ENCODE assay signal across 8 cellular contexts in the genomic region with DNA sequence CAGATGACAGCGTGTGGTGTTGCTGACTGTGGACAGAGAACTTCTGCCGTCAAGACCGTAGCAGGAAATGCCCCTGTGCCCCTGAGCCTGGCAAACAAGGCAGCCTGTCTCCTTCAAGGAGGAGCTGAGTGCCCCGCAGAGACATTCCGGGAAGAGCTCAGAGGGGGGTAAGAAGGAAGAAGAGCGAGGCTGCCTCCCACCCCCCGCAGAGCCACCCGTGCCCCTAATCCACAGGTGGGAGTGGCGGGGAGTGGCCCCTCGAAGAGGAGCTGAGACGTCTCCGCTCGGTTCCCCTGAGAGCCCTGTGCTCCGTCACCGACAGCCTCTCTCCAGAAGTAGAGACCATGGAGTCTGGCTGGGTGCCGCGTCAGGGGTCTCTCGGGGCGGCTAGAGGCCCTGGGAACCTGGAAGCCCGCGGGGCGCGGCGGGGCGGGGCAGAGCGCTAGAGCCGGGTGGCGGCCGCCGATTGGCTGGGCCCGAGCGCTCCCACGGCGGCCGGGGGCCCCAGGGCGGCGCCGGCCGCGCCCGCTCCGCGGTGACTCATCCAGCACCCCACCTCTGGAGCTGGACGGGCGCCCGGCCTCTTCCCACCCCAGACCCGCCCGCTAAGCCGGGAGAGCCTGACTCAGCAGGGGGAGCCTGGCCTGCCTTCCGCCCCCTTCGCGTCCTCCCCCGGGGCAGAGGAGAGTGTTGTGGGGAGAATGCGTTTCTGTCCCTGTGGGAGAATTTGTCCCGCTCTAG. TPM values are rescaled to one million over a fixed set of nuclear protein-coding genes. Genes with fewer than 3 reads are reported as not detected.
DNase-seq lines count a peak whose midpoint lies in the region; ATAC-seq and TF ChIP-seq lines count a peak whose summit lies in the region.

No MANE protein-coding gene starts in this region.

- CTCF ChIA-PET in RWPE1 (lab: Yijun Ruan, JAX) = interaction anchor here (0.8 to 1.2 kb wide), 3 partner anchors 8 to 730 kb away, joined by 3 to 5 read pairs (median 3); no protein-coding TSS in a partner anchor

- no peaks in the 10 kb centered on the region for H3K27me3 Mint-ChIP-seq in activated naive CD8-positive, alpha-beta T cell treated with anti-CD3 and anti-CD28 coated beads for 36 hours

- H3K4me3 Mint-ChIP-seq in activated naive CD8-positive, alpha-beta T cell treated with anti-CD3 and anti-CD28 coated beads for 36 hours = peak overlapping the region; percentile 69

- H3K36me3 Mint-ChIP-seq in activated naive CD8-positive, alpha-beta T cell treated with anti-CD3 and anti-CD28 coated beads for 36 hours = no peaks in the 10 kb centered on the region

- peak overlapping the region; percentile 44 for H3K27ac ChIP-seq in BLaER1
- peak overlapping the region; percentile 100 for H3K27ac ChIP-seq in RWPE1
- peak overlapping the region; percentile 99 for H3K27ac ChIP-seq in vagina

- peaks cover 15% of the 10 kb centered on the region for H3K4me1 Mint-ChIP-seq in activated naive CD8-positive, alpha-beta T cell treated with anti-CD3 and anti-CD28 coated beads for 36 hours

- H3K4me3 ChIP-seq in BLaER1 (peak overlapping the region; percentile 64), vagina (peak overlapping the region; percentile 47 to 48)

- H4K20me1 ChIP-seq in BLaER1 = no peaks in the 10 kb centered on the region

- H3K9me3 ChIP-seq in BLaER1 = no peaks in the 10 kb centered on the region
- no peaks in the 10 kb centered on the region for H3K9me3 ChIP-seq in vagina

- TF ChIP-seq CTCF in RWPE1 (conservative IDR thresholded peaks at IDR 0.05; ENCODE audit: low read depth) (no peak), vagina (IDR thresholded peaks at IDR 0.05) (no peak)

- no peak for TF ChIP-seq POLR2A in vagina (IDR thresholded peaks at IDR 0.05)

- H3K4me1 ChIP-seq in BLaER1 (peaks cover 51% of the 10 kb centered on the region), vagina (peaks cover 86% of the 10 kb centered on the region)

- no peaks in the 10 kb centered on the region for H3K27me3 ChIP-seq in BLaER1
- H3K27me3 ChIP-seq in vagina = no peaks in the 10 kb centered on the region

- DNase-seq in RWPE1 (ENCODE audit: low spot score) (peak; percentile 98), Right ventricle myocardium superior (peak; percentile 92), posterior vena cava (ENCODE audit: low spot score) (peak; percentile 96), vagina (ENCODE audit: extremely low spot score in 2 of 2) (peak in 1 of 2 donors; percentile 93)
- DNase-seq in activated naive CD8-positive, alpha-beta T cell treated with anti-CD3 and anti-CD28 coated beads for 36 hours = peak; percentile 68

- intact Hi-C loops in Right ventricle myocardium superior (cut with DNase I) (no loop called here), posterior vena cava (cut with DNase I) (no loop called here), vagina (cut with DNase I) (loop anchor here (10.0 kb wide), 1 partner anchor 499 kb away; no protein-coding TSS in a partner anchor)

- ATAC-seq in HG02798 (IDR thresholded peaks at IDR 0.05; ENCODE audit: poor library complexity, unreplicated experiment) (peak; percentile 58), Right ventricle myocardium superior (ENCODE audit: poor library complexity) (peak; percentile 87), HG03520 (IDR thresholded peaks at IDR 0.05; ENCODE audit: unreplicated experiment) (no peak)

- peak overlapping the region; percentile 59 for H3K9ac ChIP-seq in BLaER1

- H3K27ac Mint-ChIP-seq in activated naive CD8-positive, alpha-beta T cell treated with anti-CD3 and anti-CD28 coated beads for 36 hours = no peak overlapping the region

- H3K4me2 ChIP-seq in BLaER1 = peak overlapping the region; percentile 95

- H3K9me3 Mint-ChIP-seq in activated naive CD8-positive, alpha-beta T cell treated with anti-CD3 and anti-CD28 coated beads for 36 hours = no peaks in the 10 kb centered on the region

- H3K36me3 ChIP-seq in BLaER1 (no peaks in the 10 kb centered on the region), vagina (no peaks in the 10 kb centered on the region)

- POLR2A ChIA-PET in RWPE1 (lab: Yijun Ruan, JAX; ENCODE audit: low non-redundant PET) = interaction anchor here (0.5 to 1.3 kb wide), 4 partner anchors 294 to 721 kb away, joined by 3 to 5 read pairs (median 3); a partner anchor contains a TSS

RNA-seq across cellular contexts. Expression of a gene that starts 25.2 kb away (rescaled TPM):
- not detected for total RNA-seq in activated naive CD8-positive, alpha-beta T cell treated with anti-CD3 and anti-CD28 coated beads for 36 hours
- total RNA-seq in Right ventricle myocardium superior (not detected), posterior vena cava (not detected), vagina (89.1 TPM)

RNA-seq across cellular contexts. Expression of a gene that starts 30.9 kb away (rescaled TPM):
- under 1 TPM; 0.48 to 0.62 TPM for total RNA-seq in activated naive CD8-positive, alpha-beta T cell treated with anti-CD3 and anti-CD28 coated beads for 36 hours
- total RNA-seq in Right ventricle myocardium superior (104 TPM), posterior vena cava (10 to 100 TPM in 1 of 2 donors, 1 to 10 TPM in 1; 4.0 to 23.6 TPM), vagina (22.8 TPM)

RNA-seq across cellular contexts. Expression of a gene that starts 39.9 kb away (rescaled TPM):
- under 1 TPM; 0.95 to 0.96 TPM for total RNA-seq in activated naive CD8-positive, alpha-beta T cell treated with anti-CD3 and anti-CD28 coated beads for 36 hours
- total RNA-seq in Right ventricle myocardium superior (not detected), posterior vena cava (not detected), vagina (1.7 TPM)

Comparison
In these comparisons a context has a peak if more than half of its experiments do, and no peak if none do; other contexts are left out.
1. H3K27ac ChIP-seq: peak in every context shown above with its lines; median percentile 100 in RWPE1; 99 in vagina; 44 in BLaER1.
2. RNA of a gene that starts 25.2 kb away (total RNA-seq): 89.1 TPM in vagina (single experiment); not detected in activated naive CD8-positive, alpha-beta T cell treated with anti-CD3 and anti-CD28 coated beads for 36 hours, not detected in Right ventricle myocardium superior (single experiment) and not detected in posterior vena cava; every median in the first group is over 10 times any median in the second.